In the genomic region with DNA sequence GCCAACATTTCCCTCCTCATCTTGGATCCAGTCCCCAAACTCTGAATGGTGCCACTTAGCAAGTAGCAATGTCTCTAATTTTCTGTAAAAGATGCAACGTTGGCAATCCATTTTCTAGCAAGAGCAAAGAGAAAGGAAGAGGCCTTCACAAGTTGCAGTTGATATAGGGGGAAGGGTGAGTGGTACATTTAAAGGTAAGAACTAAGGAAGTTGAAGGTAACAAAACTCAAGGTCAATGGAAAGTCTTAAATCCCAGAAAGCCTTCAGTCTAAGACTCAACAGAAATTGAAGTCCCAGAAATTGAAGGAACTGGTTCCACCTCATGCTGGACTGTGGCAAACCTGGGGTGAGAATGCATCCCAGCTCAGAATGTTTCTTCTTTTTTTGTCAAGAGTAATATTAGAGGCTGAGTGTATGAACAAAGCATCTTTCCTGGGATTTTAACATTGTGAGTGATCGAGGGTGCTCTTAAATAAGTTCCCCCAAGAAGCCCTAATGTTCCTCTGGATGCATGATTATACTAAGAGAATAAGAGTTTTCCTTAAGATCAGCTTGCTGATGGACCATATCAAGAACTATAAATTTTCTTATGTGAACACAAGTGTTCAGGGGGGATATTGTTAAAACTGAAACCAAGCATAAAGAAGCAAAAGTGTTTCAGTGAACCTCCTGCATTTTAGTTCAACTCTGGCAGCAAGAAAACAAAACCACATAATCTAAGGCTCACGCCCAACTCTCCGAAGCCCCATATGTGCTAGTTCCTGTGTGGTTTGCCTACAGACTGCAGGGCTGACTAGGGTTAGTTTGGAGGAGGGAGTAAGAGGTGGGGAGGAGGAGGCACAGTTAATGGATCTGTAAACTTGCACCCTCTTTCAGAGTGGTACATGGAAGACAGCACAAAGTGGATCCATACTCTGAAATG, we compare ENCODE assay signal across 9 cellular contexts. TPM values are rescaled to one million over a fixed set of nuclear protein-coding genes. Genes with fewer than 3 reads are reported as not detected.
DNase-seq lines count a peak whose midpoint lies in the region; ATAC-seq, FAIRE-seq and TF ChIP-seq lines count a peak whose summit lies in the region.
"Had no signal": no experiment of that assay in that cellular context is flagged by ENCODE, and none has a peak within 500 bp of the region (broad histone marks: within the 10 kb centered on the region; RNA-seq: fewer than 3 reads in every experiment).

A gene (plus strand): TSS at position 779 of the 922 bp plus-strand sequence. CDS start 46,023 bp downstream, outside the sequence.

- no peaks in the 10 kb centered on the region for H3K79me2 ChIP-seq in H1 (ENCODE audit: control insufficient read depth in 1 of 2, insufficient read depth in 2 of 2, low read length in 2 of 2)

- no peak for TF ChIP-seq CTCF in H1 (IDR thresholded peaks at IDR 0.05; ENCODE audit: control extremely low read depth in 1 of 3, insufficient read depth in 1 of 3, low read depth in 1 of 3, low read length in 3 of 3)

- H3K9me3 ChIP-seq in H1 (ENCODE audit: insufficient read depth in 2 of 2, low read depth in 1 of 2, low read length in 1 of 2) = no peaks in the 10 kb centered on the region

- H3K79me1 ChIP-seq in H1 (ENCODE audit: low read depth, low read length) = no peaks in the 10 kb centered on the region

- no peak within 1 kb of the TSS for H4K5ac ChIP-seq in H1 (ENCODE audit: insufficient read length, low read depth, low read length)

- no peak within 1 kb of the TSS for H3K4ac ChIP-seq in H1 (replicated peaks; ENCODE audit: insufficient read length, low read depth, low read length)

- H2BK120ac ChIP-seq in H1 (replicated peaks; ENCODE audit: low read depth, low read length) = no peak within 1 kb of the TSS

- no peak for TF ChIP-seq RAD21 in H1 (IDR thresholded peaks at IDR 0.05 in 1 of 2, conservative IDR thresholded peaks at IDR 0.05 in 1 of 2; ENCODE audit: low read depth in 2 of 2, low read length in 2 of 2)

- no peak within 1 kb of the TSS for H4K91ac ChIP-seq in H1 (replicated peaks; ENCODE audit: insufficient read length, low read length)

- no peak within 1 kb of the TSS for H2BK15ac ChIP-seq in H1 (ENCODE audit: low read length)

- peak; percentile 71 for ATAC-seq in HG02759 (IDR thresholded peaks at IDR 0.05; ENCODE audit: unreplicated experiment)
- ATAC-seq in HG03354 (IDR thresholded peaks at IDR 0.05; ENCODE audit: poor library complexity, severe bottlenecking, unreplicated experiment) = no peak
- no peak for ATAC-seq in HG03135 (IDR thresholded peaks at IDR 0.05; ENCODE audit: unreplicated experiment)

- WGBS in H1 (ENCODE audit: extremely low coverage in 1 of 2, insufficient coverage in 1 of 2, insufficient read length in 1 of 2, insufficient replicate concordance in 2 of 2, low coverage in 1 of 2, low lambda C conversion rate in 2 of 2, missing lambda C conversion rate in 1 of 2), 2 experiments = 89% methylated on average over 4 of the region's 4 CpGs; no CpG with 5 or more reads in 1 of the 2 experiments

- H3K4me1 ChIP-seq in H1 (replicated peaks in 1 of 4; ENCODE audit: control insufficient read depth in 3 of 4, insufficient read depth in 4 of 4, low read length in 3 of 4) = no peaks in the 10 kb centered on the region

- no peak within 1 kb of the TSS for H3K4me3 ChIP-seq in H1 (ENCODE audit: extremely low read depth in 1 of 4, insufficient read depth in 2 of 4, low read depth in 3 of 4, low read length in 4 of 4)

- H3K56ac ChIP-seq in H1 (replicated peaks; ENCODE audit: insufficient read length, low read depth, low read length) = no peak within 1 kb of the TSS

- peak within 1 kb of the TSS; percentile 18; the same call in 1 of the 2 replicates for H2AFZ ChIP-seq in H1 (ENCODE audit: low read length)

- no peak within 1 kb of the TSS for H2BK20ac ChIP-seq in H1 (ENCODE audit: low read length)

- no peaks in the 10 kb centered on the region for H3K27me3 ChIP-seq in H1 (replicated peaks in 1 of 4; ENCODE audit: control insufficient read depth in 3 of 4, extremely low read depth in 1 of 4, insufficient read depth in 3 of 4, low read length in 3 of 4)

- DNase-seq in GF-D8 (lab: John Stamatoyannopoulos, UW) = peak; percentile 2
- peak; percentile 61 for DNase-seq in T-helper 22 cell (ENCODE audit: low read depth)
- DNase-seq in H1 (ENCODE audit: low read depth in 1 of 2, low spot score in 2 of 2) = no peak
- DNase-seq in occipital lobe (lab: John Stamatoyannopoulos, UW) = no peak
- DNase-seq in putamen (ENCODE audit: low spot score) = no peak

- H3K18ac ChIP-seq in H1 (ENCODE audit: extremely low read depth, low read length) = no peak within 1 kb of the TSS

- CTCF ChIA-PET in H1 (lab: Charles Lee; ENCODE audit: partially characterized antibody) = no interaction called here

- H3K23me2 ChIP-seq in H1 (ENCODE audit: low read depth, low read length) = no peaks in the 10 kb centered on the region

- TF ChIP-seq POLR2A in H1 (IDR thresholded peaks at IDR 0.05; ENCODE audit: control extremely low read depth in 1 of 2, low read depth in 2 of 2, low read length in 2 of 2) = no peak

- POLR2A ChIA-PET in H1 (lab: Charles Lee; ENCODE audit: partially characterized antibody) = no interaction called here

- H2BK5ac ChIP-seq in H1 (ENCODE audit: low read depth, low read length) = no peak within 1 kb of the TSS

- no peak within 1 kb of the TSS for H3K23ac ChIP-seq in H1 (ENCODE audit: insufficient read length)

- no peak within 1 kb of the TSS for H3K27ac ChIP-seq in H1 (ENCODE audit: low read depth, low read length)

- H4K20me1 ChIP-seq in H1 (replicated peaks in 1 of 2; ENCODE audit: control insufficient read depth in 1 of 2, insufficient read depth in 2 of 2, low read length in 2 of 2) = no peaks in the 10 kb centered on the region

- H4K8ac ChIP-seq in H1 (ENCODE audit: extremely low read depth, insufficient read depth, low read length) = no peak within 1 kb of the TSS

- H3K4me2 ChIP-seq in H1 (ENCODE audit: insufficient read depth in 1 of 2, low read depth in 2 of 2, low read length in 2 of 2) = no peak within 1 kb of the TSS

- no peaks in the 10 kb centered on the region for H3K36me3 ChIP-seq in H1 (ENCODE audit: control insufficient read depth in 2 of 4, insufficient read depth in 4 of 4, low read length in 3 of 4)

- no peak within 1 kb of the TSS for H3K14ac ChIP-seq in H1 (ENCODE audit: insufficient read length)

- H3K9ac ChIP-seq in H1 (replicated peaks in 1 of 4; ENCODE audit: extremely low read depth in 1 of 4, low read depth in 3 of 4, low read length in 3 of 4) = no peak within 1 kb of the TSS

- no peak within 1 kb of the TSS for H2AK5ac ChIP-seq in H1 (ENCODE audit: low read depth, low read length)

- no peak within 1 kb of the TSS for H2BK12ac ChIP-seq in H1 (ENCODE audit: low read depth, low read length)

- FAIRE-seq in H1 (lab: Jason Lieb, UNC) = no peak

- TF ChIP-seq EP300 in H1 (IDR thresholded peaks at IDR 0.05; ENCODE audit: borderline replicate concordance in 1 of 2, low read depth in 2 of 2, low read length in 2 of 2) = no peak

TF ChIP-seq in H1, 55 proteins besides CTCF, POLR2A, EP300 and RAD21:
- TF ChIP-seq EGR1 (IDR thresholded peaks at IDR 0.05; ENCODE audit: borderline replicate concordance, low read depth, low read length) (no peak), KDM1A (IDR thresholded peaks at IDR 0.05; ENCODE audit: borderline replicate concordance, low read length) (no peak)

RNA-seq across cellular contexts. Expression of the gene that starts here (rescaled TPM):
- total RNA-seq in H1 (2021; fragmentation: NEBNext Ultra II Directional; extraction: Animal tissue kit (Norgen Biotek cat#: 25700)) = not detected in 2 replicates
- 0.08 and 0.19 TPM in 2 replicates for polyA plus RNA-seq in H1 (2011; rRNA removed)
- polyA plus RNA-seq in H1 (2011; cell fraction: cytosol; rRNA removed) = 0.04 TPM
- not detected for polyA plus RNA-seq in H1 (2011; cell fraction: nucleus; rRNA removed)
- polyA plus RNA-seq in H1 (2012, experiment 1 of 2) = 0.09 to 0.25 TPM in 2 of 4 replicates, not detected in the others
- 0.09 TPM for polyA plus RNA-seq in H1 (2012, experiment 2 of 2)
- 0.22 TPM for polyA plus RNA-seq in H1 (2013, experiment 1 of 2)
- polyA plus RNA-seq in H1 (2013, experiment 2 of 2) = 0.11 TPM
- polyA minus RNA-seq in H1 (2011; rRNA and poly(A)+ RNA removed) = 0.09 TPM in 1 of 2 replicates, not detected in the other
- polyA minus RNA-seq in H1 (2011; cell fraction: cytosol; rRNA and poly(A)+ RNA removed) = not detected
- polyA minus RNA-seq in H1 (2011; cell fraction: nucleus; rRNA and poly(A)+ RNA removed) = 0.10 TPM
- 2.7 TPM for total RNA-seq in occipital lobe
- total RNA-seq: pulmonary artery endothelial cell had no signal

Comparison
In these comparisons a context has a peak if more than half of its experiments do, and no peak if none do; other contexts are left out.
1. DNase-seq: peak in GF-D8 (single experiment) and T-helper 22 cell (single experiment); none in H1 (0 of 2), occipital lobe (single experiment) and putamen (single experiment).